1 cellular context compared by ENCODE assay signal in the genomic region with DNA sequence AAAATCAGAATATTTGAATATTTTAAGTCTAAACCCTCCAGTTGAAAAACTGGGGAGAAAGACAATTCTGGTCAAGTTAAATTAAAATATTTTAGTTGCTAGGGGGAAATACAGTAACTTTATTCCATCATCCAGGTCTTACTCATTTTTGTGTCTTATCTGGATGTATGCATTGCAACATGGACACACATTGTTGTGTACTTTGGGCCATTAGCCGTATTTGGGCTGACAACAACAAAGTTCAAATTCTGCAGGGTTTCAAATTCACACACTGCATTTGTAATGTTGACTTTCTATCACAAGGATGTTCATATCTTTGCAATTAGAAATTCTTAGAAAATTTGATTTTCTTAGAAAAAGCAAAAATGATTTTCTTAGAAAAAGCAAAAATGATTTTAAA.
TF ChIP-seq lines count a peak whose summit lies in the region.

No MANE protein-coding gene starts in this region.

TF ChIP-seq in HepG2, 621 proteins besides CTCF, POLR2A, EP300 and RAD21 (continued from another document):
- TF ChIP-seq CREB1 (IDR thresholded peaks at IDR 0.05) (no peak), CREB1 (CRISPR knock-in tag; IDR thresholded peaks at IDR 0.05) (no peak), POGZ (CRISPR knock-in tag; IDR thresholded peaks at IDR 0.05) (peak; percentile 22; the same call in 1 of the 2 replicates), MTF2 (CRISPR knock-in tag; IDR thresholded peaks at IDR 0.05; ENCODE audit: borderline replicate concordance) (no peak), HOMEZ (CRISPR knock-in tag; IDR thresholded peaks at IDR 0.05; ENCODE audit: low read depth) (peak; percentile 42; the same call in 1 of the 2 replicates), MBNL3 (CRISPR knock-in tag; conservative IDR thresholded peaks at IDR 0.05) (no peak), ZNF18 (CRISPR knock-in tag; IDR thresholded peaks at IDR 0.05; ENCODE audit: insufficient replicate concordance) (no peak), IRF1 (CRISPR knock-in tag; IDR thresholded peaks at IDR 0.05; ENCODE audit: low read depth) (no peak), IRX3 (CRISPR knock-in tag; IDR thresholded peaks at IDR 0.05; ENCODE audit: borderline replicate concordance, low read depth) (no peak), SP4 (CRISPR knock-in tag; IDR thresholded peaks at IDR 0.05) (no peak), ATF4 (CRISPR knock-in tag; IDR thresholded peaks at IDR 0.05) (peak in 1 of 2 experiments; percentile 47; a peak in 1 of 4 replicates), PATZ1 (CRISPR knock-in tag; IDR thresholded peaks at IDR 0.05) (0 out of 2 replicates have a peak, but pooled peaks have one; percentile 22), FOXA1 (IDR thresholded peaks at IDR 0.05) (no peak), FOXA1 (CRISPR knock-in tag; IDR thresholded peaks at IDR 0.05) (peak; percentile 66), ZHX1 (CRISPR knock-in tag; IDR thresholded peaks at IDR 0.05; ENCODE audit: low read depth) (no peak), MAX (IDR thresholded peaks at IDR 0.05) (no peak), ZNF567 (CRISPR knock-in tag; IDR thresholded peaks at IDR 0.05; ENCODE audit: borderline replicate concordance) (no peak), FOXP1 (IDR thresholded peaks at IDR 0.05) (no peak), FOXP1 (CRISPR knock-in tag; IDR thresholded peaks at IDR 0.05) (peak; percentile 53; the same call in 1 of the 2 replicates), SRSF4 (IDR thresholded peaks at IDR 0.05; ENCODE audit: low read depth, low read length, poor library complexity, severe bottlenecking) (no peak), ZNF205 (CRISPR knock-in tag; IDR thresholded peaks at IDR 0.05) (no peak), SRF (IDR thresholded peaks at IDR 0.05; ENCODE audit: low read depth, low read length) (peak; percentile 87), ARID2 (CRISPR knock-in tag; IDR thresholded peaks at IDR 0.05; ENCODE audit: borderline replicate concordance) (no peak), FOXP4 (CRISPR knock-in tag; IDR thresholded peaks at IDR 0.05) (0 out of 2 replicates have a peak, but pooled peaks have one; percentile 30), ZNF10 (CRISPR knock-in tag; IDR thresholded peaks at IDR 0.05; ENCODE audit: borderline replicate concordance, low read depth) (no peak), FOXA3 (CRISPR knock-in tag; IDR thresholded peaks at IDR 0.05) (peak; percentile 42)
